18 cellular contexts compared by ENCODE assay signal in genomic region chr1:201970334-201971159, GRCh38. TPM values are rescaled to one million over a fixed set of nuclear protein-coding genes. Genes with fewer than 3 reads are reported as not detected.
DNase-seq lines count a peak whose midpoint lies in the region; ATAC-seq, FAIRE-seq and TF ChIP-seq lines count a peak whose summit lies in the region.
"Had no signal": no experiment of that assay in that cellular context is flagged by ENCODE, and none has a peak within 500 bp of the region (broad histone marks: within the 10 kb centered on the region; RNA-seq: fewer than 3 reads in every experiment).

No MANE protein-coding gene starts in this region.

- H3K27ac Mint-ChIP-seq in astrocyte (ENCODE audit: unreplicated experiment) = no peak overlapping the region
- H3K27ac Mint-ChIP-seq: activated T-cell treated with anti-CD3 and anti-CD28 coated beads, Interleukin-2, amount 50 U/mL, for 72 hours had no signal

- no peak overlapping the region for H2AFZ ChIP-seq in astrocyte (ENCODE audit: low read depth, low read length)

- no peaks in the 10 kb centered on the region for H3K9me3 Mint-ChIP-seq in astrocyte (ENCODE audit: unreplicated experiment)
- H3K9me3 Mint-ChIP-seq: activated T-cell treated with anti-CD3 and anti-CD28 coated beads, Interleukin-2, amount 50 U/mL, for 72 hours had no signal

- H3K4me3 ChIP-seq in MG63 (no peak overlapping the region), astrocyte (ENCODE audit: insufficient read depth, low read depth, low read length) (no peak overlapping the region)
- H3K4me3 ChIP-seq: adrenal gland, esophagus muscularis mucosa, left ventricle myocardium inferior, vagina had no signal

- H3K36me3 Mint-ChIP-seq in astrocyte (ENCODE audit: low read depth, unreplicated experiment) = no peaks in the 10 kb centered on the region

- H3K27me3 ChIP-seq in MG63 (no peaks in the 10 kb centered on the region), astrocyte (ENCODE audit: insufficient read depth, low read length) (no peaks in the 10 kb centered on the region)
- H3K27me3 ChIP-seq: adrenal gland, BE2C, esophagus muscularis mucosa, vagina had no signal

- no peaks in the 10 kb centered on the region for H3K27me3 Mint-ChIP-seq in astrocyte (ENCODE audit: low read depth, unreplicated experiment)

- DNase-seq in EH (ENCODE audit: low read depth) (peak; percentile 74), MG63 (peak; percentile 66), astrocyte (ENCODE audit: low read depth) (peak; percentile 28), kidney tubule cell (ENCODE audit: low spot score) (peak; percentile 82), UCSD-AML1 (lab: John Stamatoyannopoulos, UW; ENCODE audit: unreplicated experiment) (no peak), occipital lobe (lab: John Stamatoyannopoulos, UW) (no peak)
- DNase-seq: activated CD4-positive, alpha-beta T cell treated with anti-CD3 and anti-CD28 coated beads, Interleukin-2, amount 50 U/mL, for 48 hours; activated T-cell treated with anti-CD3 and anti-CD28 coated beads, Interleukin-2, amount 50 U/mL, for 72 hours; BE2C; DMS53; HCEC 1CT; left ventricle myocardium inferior; SIG-M5 had no signal

- no peak overlapping the region for H3K4me2 ChIP-seq in astrocyte (ENCODE audit: low read length)

- FAIRE-seq in astrocyte (lab: Jason Lieb, UNC) = no peak

- H3K4me1 ChIP-seq in astrocyte (ENCODE audit: insufficient read depth, low read length) = peaks cover 4% of the 10 kb centered on the region
- H3K4me1 ChIP-seq: BE2C, vagina had no signal

- H3K36me3 ChIP-seq in MG63 (peaks cover 48% of the 10 kb centered on the region), astrocyte (ENCODE audit: insufficient read depth, low read length) (peaks cover 36% of the 10 kb centered on the region)

- no peak overlapping the region for H3K9ac ChIP-seq in astrocyte (ENCODE audit: low read length)

- peaks cover 6% of the 10 kb centered on the region for H3K4me1 Mint-ChIP-seq in astrocyte (ENCODE audit: low read depth, unreplicated experiment)

- H4K20me1 ChIP-seq in astrocyte (ENCODE audit: insufficient read depth, low read length) = peaks cover 42% of the 10 kb centered on the region

- peaks cover 11% of the 10 kb centered on the region for H3K79me2 ChIP-seq in astrocyte (ENCODE audit: insufficient read depth, low read length)

- ATAC-seq in HG02852 (IDR thresholded peaks at IDR 0.05; ENCODE audit: unreplicated experiment) = no peak
- no peak for ATAC-seq in HG03432 (IDR thresholded peaks at IDR 0.05; ENCODE audit: unreplicated experiment)
- ATAC-seq: activated T-cell treated with anti-CD3 and anti-CD28 coated beads, Interleukin-2, amount 50 U/mL, for 72 hours had no signal

- no peak overlapping the region for H3K27ac ChIP-seq in astrocyte (ENCODE audit: low read depth, low read length)
- H3K27ac ChIP-seq: adrenal gland, esophagus muscularis mucosa, left ventricle myocardium inferior, vagina had no signal

- no peak for TF ChIP-seq CTCF in astrocyte (IDR thresholded peaks at IDR 0.05; ENCODE audit: insufficient read depth, low read depth, low read length)

- no peak overlapping the region for H3K4me3 Mint-ChIP-seq in astrocyte (ENCODE audit: unreplicated experiment)
- H3K4me3 Mint-ChIP-seq: activated T-cell treated with anti-CD3 and anti-CD28 coated beads, Interleukin-2, amount 50 U/mL, for 72 hours had no signal

- no peaks in the 10 kb centered on the region for H3K9me3 ChIP-seq in MG63
- H3K9me3 ChIP-seq in astrocyte (ENCODE audit: insufficient read depth, low read depth, low read length) = no peaks in the 10 kb centered on the region
- H3K9me3 ChIP-seq: adrenal gland, BE2C, esophagus muscularis mucosa, left ventricle myocardium inferior, vagina had no signal

RNA-seq across cellular contexts. Expression of gene RNPEP, which starts 11.9 kb away (rescaled TPM):
- total RNA-seq in MG63 (2014; rRNA removed; shearing (Covaris generic); ENCODE audit: low replicate concordance) = 112 and 135 TPM in 2 replicates
- total RNA-seq in astrocyte (65.8 and 68.9 TPM in 2 replicates), occipital lobe (18.9 TPM)

RNA-seq across cellular contexts. Expression of gene TIMM17A, which starts 15.2 kb away (rescaled TPM):
- 97.0 and 105 TPM in 2 replicates for total RNA-seq in MG63 (2014; rRNA removed; shearing (Covaris generic); ENCODE audit: low replicate concordance)
- total RNA-seq in astrocyte (130 and 139 TPM in 2 replicates), occipital lobe (54.0 TPM)

RNA-seq across cellular contexts. Expression of gene LMOD1, which starts 24.2 kb away (rescaled TPM):
- 0.03 TPM in 1 of 2 replicates, not detected in the other for total RNA-seq in MG63 (2014; rRNA removed; shearing (Covaris generic); ENCODE audit: low replicate concordance)
- total RNA-seq in astrocyte (13.2 and 14.9 TPM in 2 replicates), occipital lobe (0.47 TPM)
- total RNA-seq: activated T-cell treated with anti-CD3 and anti-CD28 coated beads, Interleukin-2, amount 50 U/mL, for 72 hours had no signal

RNA-seq across cellular contexts. Expression of gene ELF3, which starts 39.8 kb away (rescaled TPM):
- total RNA-seq in MG63 (2014; rRNA removed; shearing (Covaris generic); ENCODE audit: low replicate concordance) = not detected in 2 replicates
- total RNA-seq in astrocyte (2.5 and 2.9 TPM in 2 replicates), occipital lobe (0.31 TPM)

Comparison
In these comparisons a context has a peak if more than half of its experiments do, and no peak if none do; other contexts are left out.
1. DNase-seq: peak in EH (single experiment), MG63 (single experiment), astrocyte (single experiment) and kidney tubule cell (single experiment); none in UCSD-AML1 (single experiment) and occipital lobe (single experiment).